Comparison of ENCODE assay signal across 1 cellular context in genomic region chr5:112004867-112005532, GRCh38.
A peak's percentile ranks its signal among the peaks of the same experiment; 100 is the strongest.
TF ChIP-seq lines count a peak whose summit lies in the region.

No MANE protein-coding gene starts in this region.

TF ChIP-seq in SK-N-SH, 30 proteins besides CTCF, POLR2A, EP300 and RAD21 (continued from another document):
- no peak for TF ChIP-seq IRF3 (IDR thresholded peaks at IDR 0.05; ENCODE audit: low read depth, low read length)
- TF ChIP-seq, protein P1, sequence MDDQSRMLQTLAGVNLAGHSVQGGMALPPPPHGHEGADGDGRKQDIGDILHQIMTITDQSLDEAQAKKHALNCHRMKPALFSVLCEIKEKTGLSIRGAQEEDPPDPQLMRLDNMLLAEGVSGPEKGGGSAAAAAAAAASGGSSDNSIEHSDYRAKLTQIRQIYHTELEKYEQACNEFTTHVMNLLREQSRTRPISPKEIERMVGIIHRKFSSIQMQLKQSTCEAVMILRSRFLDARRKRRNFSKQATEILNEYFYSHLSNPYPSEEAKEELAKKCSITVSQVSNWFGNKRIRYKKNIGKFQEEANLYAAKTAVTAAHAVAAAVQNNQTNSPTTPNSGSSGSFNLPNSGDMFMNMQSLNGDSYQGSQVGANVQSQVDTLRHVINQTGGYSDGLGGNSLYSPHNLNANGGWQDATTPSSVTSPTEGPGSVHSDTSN (IDR thresholded peaks at IDR 0.05), result peak; percentile 50
- no peak for TF ChIP-seq NRF1 (IDR thresholded peaks at IDR 0.05; ENCODE audit: low read depth, low read length)
- no peak for TF ChIP-seq GABPA (IDR thresholded peaks at IDR 0.05; ENCODE audit: low read depth)
- peak; percentile 47; the same call in 1 of the 2 replicates for TF ChIP-seq MEF2A (IDR thresholded peaks at IDR 0.05; ENCODE audit: borderline replicate concordance, low read depth)
- 0 out of 2 replicates have a peak, but pooled peaks have one; percentile 38 for TF ChIP-seq MAX (IDR thresholded peaks at IDR 0.05; ENCODE audit: low read depth)
- TF ChIP-seq SMC3 (IDR thresholded peaks at IDR 0.05; ENCODE audit: low read depth, low read length), result no peak
- TF ChIP-seq TAF1 (IDR thresholded peaks at IDR 0.05; ENCODE audit: borderline replicate concordance, low read depth, low read length), result no peak
- TF ChIP-seq JUND (IDR thresholded peaks at IDR 0.05), result peak; percentile 46; the same call in 1 of the 2 replicates
- TF ChIP-seq, protein P2, sequence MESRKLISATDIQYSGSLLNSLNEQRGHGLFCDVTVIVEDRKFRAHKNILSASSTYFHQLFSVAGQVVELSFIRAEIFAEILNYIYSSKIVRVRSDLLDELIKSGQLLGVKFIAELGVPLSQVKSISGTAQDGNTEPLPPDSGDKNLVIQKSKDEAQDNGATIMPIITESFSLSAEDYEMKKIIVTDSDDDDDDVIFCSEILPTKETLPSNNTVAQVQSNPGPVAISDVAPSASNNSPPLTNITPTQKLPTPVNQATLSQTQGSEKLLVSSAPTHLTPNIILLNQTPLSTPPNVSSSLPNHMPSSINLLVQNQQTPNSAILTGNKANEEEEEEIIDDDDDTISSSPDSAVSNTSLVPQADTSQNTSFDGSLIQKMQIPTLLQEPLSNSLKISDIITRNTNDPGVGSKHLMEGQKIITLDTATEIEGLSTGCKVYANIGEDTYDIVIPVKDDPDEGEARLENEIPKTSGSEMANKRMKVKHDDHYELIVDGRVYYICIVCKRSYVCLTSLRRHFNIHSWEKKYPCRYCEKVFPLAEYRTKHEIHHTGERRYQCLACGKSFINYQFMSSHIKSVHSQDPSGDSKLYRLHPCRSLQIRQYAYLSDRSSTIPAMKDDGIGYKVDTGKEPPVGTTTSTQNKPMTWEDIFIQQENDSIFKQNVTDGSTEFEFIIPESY (IDR thresholded peaks at IDR 0.05; ENCODE audit: borderline replicate concordance, low read depth), result no peak
- TF ChIP-seq REST (IDR thresholded peaks at IDR 0.05; ENCODE audit: low read depth, low read length), result no peak
- TF ChIP-seq, protein P3, sequence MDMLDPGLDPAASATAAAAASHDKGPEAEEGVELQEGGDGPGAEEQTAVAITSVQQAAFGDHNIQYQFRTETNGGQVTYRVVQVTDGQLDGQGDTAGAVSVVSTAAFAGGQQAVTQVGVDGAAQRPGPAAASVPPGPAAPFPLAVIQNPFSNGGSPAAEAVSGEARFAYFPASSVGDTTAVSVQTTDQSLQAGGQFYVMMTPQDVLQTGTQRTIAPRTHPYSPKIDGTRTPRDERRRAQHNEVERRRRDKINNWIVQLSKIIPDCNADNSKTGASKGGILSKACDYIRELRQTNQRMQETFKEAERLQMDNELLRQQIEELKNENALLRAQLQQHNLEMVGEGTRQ (IDR thresholded peaks at IDR 0.05; ENCODE audit: borderline replicate concordance, low read depth, low read length), result no peak
- TF ChIP-seq RCOR1 (IDR thresholded peaks at IDR 0.05; ENCODE audit: low read length), result no peak
- no peak for TF ChIP-seq SIN3A (IDR thresholded peaks at IDR 0.05; ENCODE audit: borderline replicate concordance, low read depth, low read length)
- TF ChIP-seq RXRA (IDR thresholded peaks at IDR 0.05; ENCODE audit: borderline replicate concordance, low read depth), result peak; percentile 33; the same call in 1 of the 2 replicates
- no peak for TF ChIP-seq YY1 (IDR thresholded peaks at IDR 0.05; ENCODE audit: low read depth)
- peak; percentile 16; the same call in 1 of the 2 replicates for TF ChIP-seq NFIC (IDR thresholded peaks at IDR 0.05; ENCODE audit: borderline replicate concordance)
